ENCODE assay signal across 1 cellular context in the genomic region with DNA sequence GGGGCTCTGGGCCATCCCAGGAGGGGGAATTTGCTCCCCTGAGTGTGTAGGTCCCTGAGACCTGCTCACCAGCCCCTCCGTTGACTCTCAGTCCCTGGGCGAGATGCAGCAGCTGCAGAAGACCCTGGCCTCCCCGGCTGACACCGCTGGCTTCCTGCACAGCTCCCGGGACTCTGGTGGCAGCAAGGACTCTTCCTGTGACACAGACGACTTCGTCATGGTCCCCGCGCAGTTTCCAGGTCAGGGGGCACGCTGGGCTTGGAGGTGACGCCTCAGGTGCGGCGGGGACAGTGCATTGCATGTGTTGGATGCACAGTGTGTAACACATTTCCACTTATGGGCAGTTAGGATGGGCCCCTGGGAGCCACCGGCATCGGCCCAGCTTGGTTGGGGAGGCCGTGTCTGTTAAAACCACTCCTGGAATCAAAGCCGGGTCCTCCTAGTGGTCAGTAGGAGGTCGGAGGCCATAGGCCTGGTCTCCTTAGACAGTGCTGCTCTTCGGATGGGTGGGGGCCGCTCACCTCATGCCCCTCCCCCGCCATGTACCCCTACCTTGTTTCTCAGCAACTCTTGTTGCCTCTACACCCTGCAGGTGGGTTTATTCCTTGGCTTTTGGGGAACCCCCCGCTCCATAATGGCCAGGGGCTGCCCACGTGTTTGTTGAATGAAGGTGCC.
TF ChIP-seq lines count a peak whose summit lies in the region.

No MANE protein-coding gene starts in this region.

TF ChIP-seq in IMR-90, 13 proteins besides CTCF, POLR2A, EP300 and RAD21:
- TF ChIP-seq SMC3 (IDR thresholded peaks at IDR 0.05; ENCODE audit: low read depth, low read length) (no peak), CEBPB (IDR thresholded peaks at IDR 0.05; ENCODE audit: low read depth, low read length) (no peak), NFE2L2 (IDR thresholded peaks at IDR 0.05; ENCODE audit: low read depth, low read length) (no peak), RFX5 (IDR thresholded peaks at IDR 0.05; ENCODE audit: low read depth, low read length) (no peak), MAZ (IDR thresholded peaks at IDR 0.05; ENCODE audit: borderline replicate concordance, low read depth, low read length) (no peak), FOS (IDR thresholded peaks at IDR 0.05; ENCODE audit: low read depth, low read length) (no peak), MAFK (IDR thresholded peaks at IDR 0.05; ENCODE audit: low read depth, low read length) (no peak), CHD1 (IDR thresholded peaks at IDR 0.05; ENCODE audit: low read depth, low read length) (no peak), BHLHE40 (IDR thresholded peaks at IDR 0.05; ENCODE audit: low read depth, low read length) (no peak), RCOR1 (IDR thresholded peaks at IDR 0.05; ENCODE audit: insufficient replicate concordance, low read length) (no peak), MXI1 (IDR thresholded peaks at IDR 0.05; ENCODE audit: borderline replicate concordance, low read depth, low read length) (no peak)
- TF ChIP-seq, protein P1, sequence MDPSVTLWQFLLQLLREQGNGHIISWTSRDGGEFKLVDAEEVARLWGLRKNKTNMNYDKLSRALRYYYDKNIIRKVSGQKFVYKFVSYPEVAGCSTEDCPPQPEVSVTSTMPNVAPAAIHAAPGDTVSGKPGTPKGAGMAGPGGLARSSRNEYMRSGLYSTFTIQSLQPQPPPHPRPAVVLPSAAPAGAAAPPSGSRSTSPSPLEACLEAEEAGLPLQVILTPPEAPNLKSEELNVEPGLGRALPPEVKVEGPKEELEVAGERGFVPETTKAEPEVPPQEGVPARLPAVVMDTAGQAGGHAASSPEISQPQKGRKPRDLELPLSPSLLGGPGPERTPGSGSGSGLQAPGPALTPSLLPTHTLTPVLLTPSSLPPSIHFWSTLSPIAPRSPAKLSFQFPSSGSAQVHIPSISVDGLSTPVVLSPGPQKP (IDR thresholded peaks at IDR 0.05; ENCODE audit: borderline replicate concordance, low read depth, low read length): no peak
- TF ChIP-seq, protein P2, sequence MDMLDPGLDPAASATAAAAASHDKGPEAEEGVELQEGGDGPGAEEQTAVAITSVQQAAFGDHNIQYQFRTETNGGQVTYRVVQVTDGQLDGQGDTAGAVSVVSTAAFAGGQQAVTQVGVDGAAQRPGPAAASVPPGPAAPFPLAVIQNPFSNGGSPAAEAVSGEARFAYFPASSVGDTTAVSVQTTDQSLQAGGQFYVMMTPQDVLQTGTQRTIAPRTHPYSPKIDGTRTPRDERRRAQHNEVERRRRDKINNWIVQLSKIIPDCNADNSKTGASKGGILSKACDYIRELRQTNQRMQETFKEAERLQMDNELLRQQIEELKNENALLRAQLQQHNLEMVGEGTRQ (IDR thresholded peaks at IDR 0.05; ENCODE audit: low read depth, low read length): no peak
